In genomic region chr5:16894236-16895057, GRCh38 we compare ENCODE assay signal across 9 cellular contexts. TPM values are rescaled to one million over a fixed set of nuclear protein-coding genes. Genes with fewer than 3 reads are reported as not detected.
DNase-seq lines count a peak whose midpoint lies in the region; ATAC-seq, FAIRE-seq and TF ChIP-seq lines count a peak whose summit lies in the region.
"Had no signal": no experiment of that assay in that cellular context is flagged by ENCODE, and none has a peak within 500 bp of the region (broad histone marks: within the 10 kb centered on the region; RNA-seq: fewer than 3 reads in every experiment).

No MANE protein-coding gene starts in this region.

- no peaks in the 10 kb centered on the region for H3K27me3 Mint-ChIP-seq in endodermal cell (ENCODE audit: insufficient read depth)
- no peaks in the 10 kb centered on the region for H3K27me3 Mint-ChIP-seq in CD4-positive, alpha-beta T cell
- H3K27me3 Mint-ChIP-seq: activated B cell treated with CpG ODN at 0.5 μM for 24 hours had no signal

- no peak overlapping the region for H4K8ac ChIP-seq in trophoblast cell (ENCODE audit: low read depth, low read length)

- no peak overlapping the region for H3K4me2 ChIP-seq in trophoblast cell (ENCODE audit: low read length)

- WGBS in endodermal cell (ENCODE audit: insufficient coverage in 1 of 2, insufficient read length in 1 of 2), 2 experiments = 78 to 82% methylated on average over 8 to 13 of the region's 13 CpGs
- no CpG with 5 or more reads among the region's 13 CpGs for WGBS in trophoblast cell (ENCODE audit: extremely low coverage, insufficient coverage, insufficient read length)

- H3K18ac ChIP-seq in trophoblast cell (ENCODE audit: low read length) = no peak overlapping the region

- H3K9me3 Mint-ChIP-seq in endodermal cell = no peaks in the 10 kb centered on the region
- no peaks in the 10 kb centered on the region for H3K9me3 Mint-ChIP-seq in CD4-positive, alpha-beta T cell
- H3K9me3 Mint-ChIP-seq: activated B cell treated with CpG ODN at 0.5 μM for 24 hours had no signal

- FAIRE-seq in H54 (lab: Jason Lieb, UNC) = peak; percentile 98

- no peak for ATAC-seq in GM21529 (IDR thresholded peaks at IDR 0.05; ENCODE audit: unreplicated experiment)
- ATAC-seq in CD4-positive, alpha-beta T cell (ENCODE audit: poor library complexity) = no peak
- no peak for ATAC-seq in HG03354 (IDR thresholded peaks at IDR 0.05; ENCODE audit: poor library complexity, severe bottlenecking, unreplicated experiment)

- peak overlapping the region; percentile 42 for H2BK12ac ChIP-seq in trophoblast cell (ENCODE audit: low read length)

- H3K4me1 Mint-ChIP-seq in endodermal cell = peaks cover 66% of the 10 kb centered on the region
- H3K4me1 Mint-ChIP-seq in CD4-positive, alpha-beta T cell (ENCODE audit: low read depth) = no peaks in the 10 kb centered on the region
- H3K4me1 Mint-ChIP-seq: activated B cell treated with CpG ODN at 0.5 μM for 24 hours had no signal

- H3K27me3 ChIP-seq in endodermal cell (ENCODE audit: control insufficient read depth, insufficient read depth, low read length, poor library complexity, severe bottlenecking) (no peaks in the 10 kb centered on the region), trophoblast cell (ENCODE audit: insufficient read depth, low read length) (no peaks in the 10 kb centered on the region)
- H3K27me3 ChIP-seq in CD4-positive, alpha-beta T cell (ENCODE audit: control insufficient read depth, insufficient read depth, low read length) = no peaks in the 10 kb centered on the region

- no peak for TF ChIP-seq POLR2A in H54 (IDR thresholded peaks at IDR 0.05; ENCODE audit: low read depth, low read length)

- no peak overlapping the region for H2AK5ac ChIP-seq in trophoblast cell (ENCODE audit: low read length)

- H3K36me3 ChIP-seq in endodermal cell (ENCODE audit: control insufficient read depth, insufficient read depth, low read length) (peaks cover 8% of the 10 kb centered on the region), trophoblast cell (ENCODE audit: control insufficient read depth in 1 of 2, insufficient read depth in 2 of 2, low read length in 2 of 2) (no peaks in the 10 kb centered on the region)

- H2BK5ac ChIP-seq in trophoblast cell (ENCODE audit: low read depth, low read length, poor library complexity) = no peak overlapping the region

- no peak overlapping the region for H2AFZ ChIP-seq in trophoblast cell (ENCODE audit: insufficient read depth, low read length, poor library complexity)

- peak overlapping the region; percentile 61 for H3K27ac Mint-ChIP-seq in endodermal cell
- H3K27ac Mint-ChIP-seq in CD4-positive, alpha-beta T cell = no peak overlapping the region
- H3K27ac Mint-ChIP-seq: activated B cell treated with CpG ODN at 0.5 μM for 24 hours had no signal

- TF ChIP-seq CTCF in endodermal cell (conservative IDR thresholded peaks at IDR 0.05) = no peak
- TF ChIP-seq CTCF in CD4-positive, alpha-beta T cell (IDR thresholded peaks at IDR 0.05) = no peak

- H3K4ac ChIP-seq in trophoblast cell (ENCODE audit: low read depth, low read length) = peak overlapping the region; percentile 48

- H3K4me1 ChIP-seq in endodermal cell (ENCODE audit: control insufficient read depth, insufficient read depth, low read length) = peaks cover 27% of the 10 kb centered on the region
- peaks cover 25 to 41% of the 10 kb centered on the region in 2 experiments for H3K4me1 ChIP-seq in trophoblast cell (ENCODE audit: control insufficient read depth in 1 of 2, insufficient read depth in 2 of 2, low read length in 2 of 2)

- H3K4me3 Mint-ChIP-seq in endodermal cell = peak overlapping the region; percentile 18
- H3K4me3 Mint-ChIP-seq in CD4-positive, alpha-beta T cell = no peak overlapping the region
- H3K4me3 Mint-ChIP-seq: activated B cell treated with CpG ODN at 0.5 μM for 24 hours had no signal

- peaks cover 4% of the 10 kb centered on the region for H3K79me1 ChIP-seq in trophoblast cell (ENCODE audit: low read length)

- H3K9ac ChIP-seq in endodermal cell (ENCODE audit: extremely low read depth, low read length, poor library complexity, severe bottlenecking) = no peak overlapping the region
- H3K9ac ChIP-seq in trophoblast cell (ENCODE audit: low read length) = no peak overlapping the region

- no peak overlapping the region for H3K23ac ChIP-seq in trophoblast cell (ENCODE audit: low read length)

- intact Hi-C loops in CD4-positive, alpha-beta T cell (cut with DNase I, micrococcal nuclease) = no loop called here

- no peaks in the 10 kb centered on the region for H3K36me3 Mint-ChIP-seq in endodermal cell (ENCODE audit: low read depth)
- no peaks in the 10 kb centered on the region for H3K36me3 Mint-ChIP-seq in CD4-positive, alpha-beta T cell (ENCODE audit: low read depth)

- H3K79me2 ChIP-seq in trophoblast cell (ENCODE audit: control insufficient read depth, insufficient read depth, low read length, poor library complexity) = peaks cover 5% of the 10 kb centered on the region

- DNase-seq in H54 (ENCODE audit: insufficient read length, low spot score) (peak; percentile 84), NCI-H526 treated with DMSO at 0.1 percent for 48 hours (lab: John Stamatoyannopoulos, UW) (peak; percentile 98), endodermal cell (peak; percentile 62), trophoblast cell (peak; percentile 71 to 79), amygdala (lab: John Stamatoyannopoulos, UW) (no peak)
- no peak for DNase-seq in CD4-positive, alpha-beta T cell
- DNase-seq: activated B cell treated with CpG ODN at 0.5 μM for 24 hours had no signal

- no peak overlapping the region for H3K14ac ChIP-seq in trophoblast cell (ENCODE audit: low read length)

- H3K9me3 ChIP-seq in endodermal cell (ENCODE audit: control insufficient read depth, low read length) (no peaks in the 10 kb centered on the region), trophoblast cell (ENCODE audit: insufficient read depth, low read depth, low read length) (no peaks in the 10 kb centered on the region)
- H3K9me3 ChIP-seq in CD4-positive, alpha-beta T cell (ENCODE audit: control insufficient read depth, low read length) = no peaks in the 10 kb centered on the region

- H4K12ac ChIP-seq in trophoblast cell (ENCODE audit: low read depth, low read length) = no peak overlapping the region

- no peak overlapping the region for H3K4me3 ChIP-seq in endodermal cell (ENCODE audit: low read length)
- H3K4me3 ChIP-seq in trophoblast cell (ENCODE audit: low read depth, low read length) = no peak overlapping the region

- CTCF ChIA-PET in CD4-positive, alpha-beta T cell (lab: Charles Lee) = no interaction called here

- peak overlapping the region; percentile 61 for H3K27ac ChIP-seq in endodermal cell (ENCODE audit: low read depth, low read length)
- H3K27ac ChIP-seq in trophoblast cell (ENCODE audit: low read depth, low read length) = no peak overlapping the region
- H3K27ac ChIP-seq in CD4-positive, alpha-beta T cell (ENCODE audit: low read depth, low read length) = no peak overlapping the region

- POLR2A ChIA-PET in CD4-positive, alpha-beta T cell (lab: Charles Lee) = no interaction called here

- no peak overlapping the region for H4K91ac ChIP-seq in trophoblast cell (ENCODE audit: low read depth, low read length)

- no peak overlapping the region for H2BK120ac ChIP-seq in trophoblast cell (ENCODE audit: insufficient read depth, low read length, poor library complexity)

RNA-seq across cellular contexts. Expression of gene MYO10, which starts 41.6 kb away (rescaled TPM):
- total RNA-seq in endodermal cell = 10 to 100 TPM; 40.0 to 89.2 TPM
- 50.6 TPM for polyA plus RNA-seq in endodermal cell (2013, experiment 1 of 2)
- polyA plus RNA-seq in endodermal cell (2013, experiment 2 of 2) = 51.3 TPM
- 79.9 and 84.9 TPM in 2 replicates for polyA plus RNA-seq in trophoblast cell (2013)
- total RNA-seq in CD4-positive, alpha-beta T cell = not detected

Comparison
In these comparisons a context has a peak if more than half of its experiments do, and no peak if none do; other contexts are left out.
1. DNase-seq: peak in H54 (single experiment), NCI-H526 treated with DMSO at 0.1 percent for 48 hours (single experiment), endodermal cell (single experiment) and trophoblast cell (2 of 2); none in CD4-positive, alpha-beta T cell (0 of 10) and amygdala (0 of 56).
2. RNA of gene MYO10, which starts 41.6 kb away (total RNA-seq): 40.0 to 89.2 TPM in endodermal cell; not detected in CD4-positive, alpha-beta T cell; every median in the first group is over 10 times any median in the second.